Comparison of ENCODE assay signal across 26 cellular contexts in genomic region chr3:138195491-138195890, GRCh38. TPM values are rescaled to one million over a fixed set of nuclear protein-coding genes. Genes with fewer than 3 reads are reported as not detected.
A peak's percentile ranks its signal among the peaks of the same experiment; 100 is the strongest.
DNase-seq lines count a peak whose midpoint lies in the region; ATAC-seq and TF ChIP-seq lines count a peak whose summit lies in the region.
"Had no signal": no experiment of that assay in that cellular context is flagged by ENCODE, and none has a peak within 500 bp of the region (broad histone marks: within the 10 kb centered on the region; RNA-seq: fewer than 3 reads in every experiment).

No MANE protein-coding gene starts in this region.

- ATAC-seq in esophagus mucosa (no peak), HG03135 (IDR thresholded peaks at IDR 0.05; ENCODE audit: unreplicated experiment) (no peak)
- ATAC-seq: GM23338 had no signal

- peaks cover 16% of the 10 kb centered on the region for H3K4me1 Mint-ChIP-seq in chondrocyte (ENCODE audit: low read depth)
- H3K4me1 Mint-ChIP-seq: GM23338 had no signal

- no peaks in the 10 kb centered on the region for H3K27me3 Mint-ChIP-seq in chondrocyte (ENCODE audit: low read depth)
- H3K27me3 Mint-ChIP-seq: activated CD4-positive, alpha-beta memory T cell treated with anti-CD3 and anti-CD28 coated beads for 36 hours; progenitor cell of endocrine pancreas had no signal

- H3K27ac Mint-ChIP-seq in chondrocyte (ENCODE audit: unreplicated experiment) = peak overlapping the region; percentile 5
- H3K27ac Mint-ChIP-seq: activated CD4-positive, alpha-beta memory T cell treated with anti-CD3 and anti-CD28 coated beads for 36 hours; GM23338; mesothelial cell of epicardium; progenitor cell of endocrine pancreas; T-helper 1 cell treated with Interleukin-12 subunit alpha and Interleukin-12 subunit beta and Interleukin-4 antibody, amounts not matched to agents 30 μg/mL and 1 μg/mL, for 36 hours had no signal

- no peak for TF ChIP-seq CTCF in chondrocyte (IDR thresholded peaks at IDR 0.05)

- H3K4me3 Mint-ChIP-seq in chondrocyte (ENCODE audit: unreplicated experiment) = no peak overlapping the region
- H3K4me3 Mint-ChIP-seq: activated CD4-positive, alpha-beta memory T cell treated with anti-CD3 and anti-CD28 coated beads for 36 hours; GM23338; mesothelial cell of epicardium; T-helper 1 cell treated with Interleukin-12 subunit alpha and Interleukin-12 subunit beta and Interleukin-4 antibody, amounts not matched to agents 30 μg/mL and 1 μg/mL, for 36 hours had no signal

- H3K36me3 Mint-ChIP-seq in chondrocyte (ENCODE audit: low read depth) = peaks cover 4% of the 10 kb centered on the region

- no peaks in the 10 kb centered on the region for H3K9me3 Mint-ChIP-seq in chondrocyte (ENCODE audit: low read depth)
- H3K9me3 Mint-ChIP-seq: activated CD4-positive, alpha-beta memory T cell treated with anti-CD3 and anti-CD28 coated beads for 36 hours; GM23338; T-helper 1 cell treated with Interleukin-12 subunit alpha and Interleukin-12 subunit beta and Interleukin-4 antibody, amounts not matched to agents 30 μg/mL and 1 μg/mL, for 36 hours had no signal

- DNase-seq in NCI-H146 treated with DMSO at 0.1 percent for 48 hours (lab: John Stamatoyannopoulos, UW; ENCODE audit: unreplicated experiment) = peak; percentile 25
- no peak for DNase-seq in NCI-H146 (lab: John Stamatoyannopoulos, UW)
- DNase-seq in NCI-H524 treated with DMSO at 0.1 percent for 48 hours (lab: John Stamatoyannopoulos, UW) = peak; percentile 74
- DNase-seq in chondrocyte (ENCODE audit: low spot score) = no peak
- DNase-seq in putamen (ENCODE audit: low spot score) = peak; percentile 47
- DNase-seq in stimulated activated CD4-positive, alpha-beta T cell treated with anti-CD3 and anti-CD28 coated beads, Interleukin-4, amount 100 ng/mL, for 24 hours = no peak
- DNase-seq: 8988T; activated CD4-positive, alpha-beta memory T cell treated with anti-CD3 and anti-CD28 coated beads for 36 hours; activated naive CD4-positive, alpha-beta T cell; activated T-cell treated with anti-CD3 and anti-CD28 coated beads for 4 hours; BE2C; Calu3; cortex of kidney; GF-D8; kidney glomerular epithelial cell; NCI-H345; SHP77; small intestine; stimulated activated CD4-positive, alpha-beta T cell treated with anti-CD3 and anti-CD28 coated beads, Interleukin-4, amount 100 ng/mL, for 1 hour; uterus had no signal

RNA-seq across cellular contexts. Expression of gene ARMC8, which starts 8.4 kb away (rescaled TPM):
- 34.2 to 45.2 TPM (median 40.6 TPM) in 3 replicates for total RNA-seq in chondrocyte
- 23.1 TPM for total RNA-seq in esophagus mucosa

RNA-seq across cellular contexts. Expression of gene DBR1, which starts 20.8 kb away (rescaled TPM):
- 13.2 to 16.2 TPM (median 14.9 TPM) in 3 replicates for total RNA-seq in chondrocyte
- 7.3 TPM for total RNA-seq in esophagus mucosa

Comparison
In these comparisons a context has a peak if more than half of its experiments do, and no peak if none do; other contexts are left out.
1. DNase-seq: peak in NCI-H146 treated with DMSO at 0.1 percent for 48 hours (single experiment), NCI-H524 treated with DMSO at 0.1 percent for 48 hours (single experiment) and putamen (single experiment); none in NCI-H146 (single experiment), chondrocyte (single experiment) and stimulated activated CD4-positive, alpha-beta T cell treated with anti-CD3 and anti-CD28 coated beads, Interleukin-4, amount 100 ng/mL, for 24 hours (single experiment).